1 cellular context compared by ENCODE assay signal in genomic region chr18:713135-713490, GRCh38.
A peak's percentile ranks its signal among the peaks of the same experiment; 100 is the strongest.
TF ChIP-seq lines count a peak whose summit lies in the region.

No MANE protein-coding gene starts in this region.

TF ChIP-seq in HepG2, 621 proteins besides CTCF, POLR2A, EP300 and RAD21:
- TF ChIP-seq ZNF263 (CRISPR knock-in tag; IDR thresholded peaks at IDR 0.05) (no peak), ZBTB38 (CRISPR knock-in tag; IDR thresholded peaks at IDR 0.05) (0 out of 2 replicates have a peak, but pooled peaks have one; percentile 45), NAIF1 (CRISPR knock-in tag; IDR thresholded peaks at IDR 0.05; ENCODE audit: borderline replicate concordance) (no peak), HOXA3 (CRISPR knock-in tag; IDR thresholded peaks at IDR 0.05) (no peak), PAF1 (CRISPR knock-in tag; IDR thresholded peaks at IDR 0.05) (no peak), FOXO1 (CRISPR knock-in tag; IDR thresholded peaks at IDR 0.05) (no peak), ZBTB44 (CRISPR knock-in tag; IDR thresholded peaks at IDR 0.05) (no peak), ZMYM3 (CRISPR knock-in tag; IDR thresholded peaks at IDR 0.05) (0 out of 2 replicates have a peak, but pooled peaks have one; percentile 7), HMGXB4 (CRISPR knock-in tag; IDR thresholded peaks at IDR 0.05; ENCODE audit: borderline replicate concordance in 1 of 2, low read depth in 1 of 2) (no peak), MEIS1 (CRISPR knock-in tag; IDR thresholded peaks at IDR 0.05; ENCODE audit: borderline replicate concordance) (no peak), ZNF782 (CRISPR knock-in tag; IDR thresholded peaks at IDR 0.05; ENCODE audit: borderline replicate concordance) (no peak)
- TF ChIP-seq, protein P1, sequence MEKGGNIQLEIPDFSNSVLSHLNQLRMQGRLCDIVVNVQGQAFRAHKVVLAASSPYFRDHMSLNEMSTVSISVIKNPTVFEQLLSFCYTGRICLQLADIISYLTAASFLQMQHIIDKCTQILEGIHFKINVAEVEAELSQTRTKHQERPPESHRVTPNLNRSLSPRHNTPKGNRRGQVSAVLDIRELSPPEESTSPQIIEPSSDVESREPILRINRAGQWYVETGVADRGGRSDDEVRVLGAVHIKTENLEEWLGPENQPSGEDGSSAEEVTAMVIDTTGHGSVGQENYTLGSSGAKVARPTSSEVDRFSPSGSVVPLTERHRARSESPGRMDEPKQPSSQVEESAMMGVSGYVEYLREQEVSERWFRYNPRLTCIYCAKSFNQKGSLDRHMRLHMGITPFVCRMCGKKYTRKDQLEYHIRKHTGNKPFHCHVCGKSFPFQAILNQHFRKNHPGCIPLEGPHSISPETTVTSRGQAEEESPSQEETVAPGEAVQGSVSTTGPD (CRISPR knock-in tag; IDR thresholded peaks at IDR 0.05): no peak
- TF ChIP-seq, protein P2, sequence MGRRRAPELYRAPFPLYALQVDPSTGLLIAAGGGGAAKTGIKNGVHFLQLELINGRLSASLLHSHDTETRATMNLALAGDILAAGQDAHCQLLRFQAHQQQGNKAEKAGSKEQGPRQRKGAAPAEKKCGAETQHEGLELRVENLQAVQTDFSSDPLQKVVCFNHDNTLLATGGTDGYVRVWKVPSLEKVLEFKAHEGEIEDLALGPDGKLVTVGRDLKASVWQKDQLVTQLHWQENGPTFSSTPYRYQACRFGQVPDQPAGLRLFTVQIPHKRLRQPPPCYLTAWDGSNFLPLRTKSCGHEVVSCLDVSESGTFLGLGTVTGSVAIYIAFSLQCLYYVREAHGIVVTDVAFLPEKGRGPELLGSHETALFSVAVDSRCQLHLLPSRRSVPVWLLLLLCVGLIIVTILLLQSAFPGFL (CRISPR knock-in tag; IDR thresholded peaks at IDR 0.05): no peak
